In genomic region chr17:80101160-80101945, GRCh38 we compare ENCODE assay signal across 8 cellular contexts. TPM values are rescaled to one million over a fixed set of nuclear protein-coding genes. Genes with fewer than 3 reads are reported as not detected.
DNase-seq lines count a peak whose midpoint lies in the region; ATAC-seq and TF ChIP-seq lines count a peak whose summit lies in the region.

Gene GAA, plus strand, starts transcription at chr17:80101581. Its CDS starts 3,006 bp downstream, at chr17:80104587.

- peaks cover 21% of the 10 kb centered on the region for H3K27me3 Mint-ChIP-seq in neural progenitor cell (ENCODE audit: insufficient read depth, low read depth)

- peak within 1 kb of the TSS; percentile 67 for H3K9ac ChIP-seq in neural progenitor cell

- no peak within 1 kb of the TSS for H3K27ac ChIP-seq in neural progenitor cell

- peak within 1 kb of the TSS; percentile 99 for H3K27ac Mint-ChIP-seq in neural progenitor cell

- DNase-seq in DMS53 (lab: John Stamatoyannopoulos, UW) (peak; percentile 93), Kasumi-1 (lab: John Stamatoyannopoulos, UW) (peak; percentile 77 to 84), SHP77 (lab: John Stamatoyannopoulos, UW) (peak; percentile 83 to 92), activated gamma-delta T cell (lab: John Stamatoyannopoulos, UW) (peak; percentile 87), foreskin fibroblast (peak; percentile 78 to 96), neural progenitor cell (ENCODE audit: low spot score) (peak; percentile 96), stromal cell of bone marrow (ENCODE audit: low read depth) (peak; percentile 55)

- peaks cover 10% of the 10 kb centered on the region for H3K4me1 ChIP-seq in neural progenitor cell

- H3F3A ChIP-seq in neural progenitor cell (ENCODE audit: low read depth) = no peaks in the 10 kb centered on the region

- H2AFZ ChIP-seq in neural progenitor cell (replicated peaks) = peak within 1 kb of the TSS; percentile 99

- no peaks in the 10 kb centered on the region for H3K36me3 Mint-ChIP-seq in neural progenitor cell

- no peaks in the 10 kb centered on the region for H3K79me2 ChIP-seq in neural progenitor cell (ENCODE audit: low read depth)

- peak within 1 kb of the TSS; percentile 97 for H3K4me3 Mint-ChIP-seq in neural progenitor cell

- ATAC-seq in GM21576 (IDR thresholded peaks at IDR 0.05; ENCODE audit: unreplicated experiment) = peak; percentile 60

- peaks cover 42% of the 10 kb centered on the region for H3K4me1 Mint-ChIP-seq in neural progenitor cell

- no peaks in the 10 kb centered on the region for H3K9me3 Mint-ChIP-seq in neural progenitor cell

- H3K36me3 ChIP-seq in neural progenitor cell = no peaks in the 10 kb centered on the region

- peak within 1 kb of the TSS; percentile 95 for H3K4me2 ChIP-seq in neural progenitor cell

- H3K9me3 ChIP-seq in neural progenitor cell (ENCODE audit: low read depth) = no peaks in the 10 kb centered on the region

- no peaks in the 10 kb centered on the region for H4K20me1 ChIP-seq in neural progenitor cell (ENCODE audit: low read depth)

- H3K4me3 ChIP-seq in foreskin fibroblast (ENCODE audit: low read depth in 1 of 2, low read length in 2 of 2) (peak within 1 kb of the TSS; percentile 69 to 72), neural progenitor cell (peak within 1 kb of the TSS; percentile 88)

- TF ChIP-seq CTCF in foreskin fibroblast (IDR thresholded peaks at IDR 0.05; ENCODE audit: low read depth, low read length) = peak; percentile 37
- peak; percentile 73 for TF ChIP-seq CTCF in neural progenitor cell (IDR thresholded peaks at IDR 0.05)

- H3K27me3 ChIP-seq in neural progenitor cell = peaks cover 14% of the 10 kb centered on the region

RNA-seq across cellular contexts. Expression of gene GAA, which starts in this region (rescaled TPM):
- total RNA-seq in neural progenitor cell (ENCODE audit: low replicate concordance) = 15.2 and 78.3 TPM in 2 replicates
